ENCODE assay signal across 8 cellular contexts in genomic region chr16:77213542-77214108, GRCh38. TPM values are rescaled to one million over a fixed set of nuclear protein-coding genes. Genes with fewer than 3 reads are reported as not detected.
DNase-seq lines count a peak whose midpoint lies in the region; ATAC-seq and TF ChIP-seq lines count a peak whose summit lies in the region.

No MANE protein-coding gene starts in this region.

- DNase-seq in NCI-H1105 treated with DMSO at 0.1 percent for 48 hours (lab: John Stamatoyannopoulos, UW) (peak; percentile 14), NCI-H1105 (lab: John Stamatoyannopoulos, UW) (no peak), RKO (ENCODE audit: low spot score) (peak; percentile 63), fibroblast of mammary gland (ENCODE audit: low read depth) (peak; percentile 97), renal cortical epithelial cell (ENCODE audit: low read depth) (peak; percentile 97), left colon (no peak)

- no peak overlapping the region for H3K4me3 ChIP-seq in fibroblast of mammary gland (ENCODE audit: control insufficient read depth, low read depth, low read length)

- intact Hi-C loops in left colon (cut with DNase I, micrococcal nuclease), result no loop called here

- ATAC-seq in left colon (no peak), HG02884 (IDR thresholded peaks at IDR 0.05; ENCODE audit: unreplicated experiment) (no peak), GM19395 (IDR thresholded peaks at IDR 0.05; ENCODE audit: unreplicated experiment) (no peak)

- TF ChIP-seq CTCF in fibroblast of mammary gland (conservative IDR thresholded peaks at IDR 0.05; ENCODE audit: control insufficient read depth, insufficient read depth, low read depth, low read length), result no peak

RNA-seq across cellular contexts. Expression of gene SYCE1L, which starts 14.4 kb away (rescaled TPM):
- total RNA-seq in renal cortical epithelial cell, result 1.4 and 3.5 TPM in 2 replicates
- 1 to 10 TPM; 4.7 to 7.4 TPM for total RNA-seq in left colon

RNA-seq across cellular contexts. Expression of gene MON1B, which starts 22.6 kb away (rescaled TPM):
- total RNA-seq in renal cortical epithelial cell, result 7.8 and 14.1 TPM in 2 replicates
- total RNA-seq in left colon, result 10 to 100 TPM; 71.6 to 82.3 TPM

Comparison
In these comparisons a context has a peak if more than half of its experiments do, and no peak if none do; other contexts are left out.
1. DNase-seq: peak in NCI-H1105 treated with DMSO at 0.1 percent for 48 hours (single experiment), RKO (single experiment), fibroblast of mammary gland (single experiment) and renal cortical epithelial cell (single experiment); none in NCI-H1105 (single experiment) and left colon (0 of 2).